10 cellular contexts compared by ENCODE assay signal in the genomic region with DNA sequence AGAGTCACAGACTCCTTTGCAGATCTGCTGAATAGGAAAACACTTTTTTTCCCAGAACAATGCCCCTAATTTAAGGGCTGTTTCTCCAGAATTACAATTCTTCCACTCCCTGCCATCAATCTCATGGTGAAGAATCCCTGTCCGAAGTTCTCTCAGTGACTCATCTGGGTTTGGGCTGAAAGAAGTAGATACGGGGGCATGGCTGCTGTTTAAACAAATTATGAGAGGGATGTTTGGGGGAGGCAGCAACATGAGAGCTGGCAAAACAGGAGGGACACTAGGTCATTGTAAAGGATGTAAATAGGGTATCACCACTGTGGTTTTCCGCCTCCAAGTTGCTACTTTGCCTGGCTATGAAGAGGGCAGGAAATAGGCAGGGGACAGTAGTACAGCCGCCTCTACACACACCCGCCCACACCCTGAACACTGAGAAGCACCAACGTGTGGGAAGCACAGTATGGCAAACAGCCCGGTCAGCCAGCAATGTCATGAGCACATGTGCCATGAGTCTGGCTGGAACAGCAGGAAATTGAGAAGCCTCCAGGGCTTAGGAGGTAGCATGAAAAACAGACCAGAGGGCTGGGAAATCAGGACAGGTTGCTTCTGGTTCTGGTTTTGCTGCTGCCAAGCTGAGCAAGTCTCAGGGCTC. TPM values are rescaled to one million over a fixed set of nuclear protein-coding genes. Genes with fewer than 3 reads are reported as not detected.
A peak's percentile ranks its signal among the peaks of the same experiment; 100 is the strongest.
DNase-seq lines count a peak whose midpoint lies in the region; ATAC-seq lines count a peak whose summit lies in the region.
"Had no signal": no experiment of that assay in that cellular context is flagged by ENCODE, and none has a peak within 500 bp of the region (broad histone marks: within the 10 kb centered on the region; RNA-seq: fewer than 3 reads in every experiment).

No MANE protein-coding gene starts in this region.

- peak; percentile 90 for ATAC-seq in HG03066 (IDR thresholded peaks at IDR 0.05; ENCODE audit: low read depth, unreplicated experiment)
- ATAC-seq in HG03460 (IDR thresholded peaks at IDR 0.05; ENCODE audit: unreplicated experiment), result no peak

- no peaks in the 10 kb centered on the region for H3K9me3 ChIP-seq in mesodermal cell (ENCODE audit: control insufficient read depth, low read length)

- WGBS in mesodermal cell (ENCODE audit: insufficient coverage in 2 of 2), 2 experiments, result 82 to 85% methylated on average over 5 of the region's 7 CpGs

- H3K36me3 ChIP-seq in mesodermal cell (ENCODE audit: control insufficient read depth, insufficient read depth, low read length), result peaks cover 48% of the 10 kb centered on the region

- peaks cover 5% of the 10 kb centered on the region for H3K4me1 ChIP-seq in mesodermal cell (ENCODE audit: control insufficient read depth, insufficient read depth, low read length, poor library complexity, severe bottlenecking)

- H3K27ac ChIP-seq in mesodermal cell (ENCODE audit: low read depth, low read length, severe bottlenecking), result peak overlapping the region; percentile 64

- DNase-seq in Ammon's horn (ENCODE audit: low spot score) (peak; percentile 72), cerebellum (ENCODE audit: low spot score) (peak; percentile 30), NCI-H146 treated with DMSO at 0.1 percent for 48 hours (lab: John Stamatoyannopoulos, UW; ENCODE audit: unreplicated experiment) (no peak), GM19240 (ENCODE audit: insufficient read length, low spot score) (no peak)
- no peak for DNase-seq in activated effector memory CD4-positive, alpha-beta T cell treated with Interleukin-2 at 50 U/mL for 16 hours

- no peak overlapping the region for H3K4me3 ChIP-seq in mesodermal cell (ENCODE audit: extremely low read depth, insufficient read depth, low read length, poor library complexity, severe bottlenecking)

RNA-seq across cellular contexts. Expression of gene HEXA, which starts 17.2 kb away (rescaled TPM):
- 61.5 TPM for total RNA-seq in cerebellum
- polyA plus RNA-seq in mesodermal cell (2013, experiment 1 of 2), result 77.0 TPM
- 70.0 TPM for polyA plus RNA-seq in mesodermal cell (2013, experiment 2 of 2)

RNA-seq across cellular contexts. Expression of gene CELF6, which starts 38.7 kb away (rescaled TPM):
- 7.3 TPM for total RNA-seq in cerebellum
- polyA plus RNA-seq in mesodermal cell (2013, experiment 1 of 2), result 0.63 TPM
- polyA plus RNA-seq in mesodermal cell (2013, experiment 2 of 2), result 0.25 TPM

RNA-seq across cellular contexts. Expression of gene TMEM202, which starts 39.4 kb away (rescaled TPM):
- not detected for total RNA-seq in cerebellum
- polyA plus RNA-seq in mesodermal cell (2013, experiment 1 of 2), result not detected
- not detected for polyA plus RNA-seq in mesodermal cell (2013, experiment 2 of 2)
- total RNA-seq: T-helper 1 cell treated with Interleukin-12 subunit alpha and Interleukin-12 subunit beta and Interleukin-4 antibody, amounts not matched to agents 30 ng/mL and 1 ng/mL, for 36 hours; urinary bladder had no signal
- polyA plus RNA-seq: urinary bladder had no signal

Comparison
In these comparisons a context has a peak if more than half of its experiments do, and no peak if none do; other contexts are left out.
1. DNase-seq: peak in Ammon's horn (single experiment) and cerebellum (single experiment); none in NCI-H146 treated with DMSO at 0.1 percent for 48 hours (single experiment), GM19240 (single experiment) and activated effector memory CD4-positive, alpha-beta T cell treated with Interleukin-2 at 50 U/mL for 16 hours (single experiment).